19 cellular contexts compared by ENCODE assay signal in the genomic region with DNA sequence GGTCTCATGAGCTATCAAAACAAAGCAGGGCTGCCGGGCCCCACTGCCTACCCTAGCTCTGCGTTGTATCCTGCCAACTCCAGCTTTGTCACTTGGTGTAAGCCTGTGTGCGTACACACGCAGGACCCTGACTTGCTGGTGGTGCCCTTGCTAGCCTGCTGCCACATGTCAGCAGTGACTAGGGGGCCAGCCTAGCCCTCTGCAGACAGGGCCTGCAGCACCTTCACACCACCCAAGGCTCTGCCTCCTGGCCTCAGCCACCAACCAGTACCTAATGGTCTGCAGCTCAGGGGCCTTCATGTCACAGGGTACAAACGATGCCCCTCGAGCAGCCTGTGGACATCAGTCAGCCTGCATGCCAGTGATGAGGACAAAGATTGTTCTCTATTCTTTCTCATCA. TPM values are rescaled to one million over a fixed set of nuclear protein-coding genes. Genes with fewer than 3 reads are reported as not detected.
DNase-seq lines count a peak whose midpoint lies in the region; ATAC-seq and TF ChIP-seq lines count a peak whose summit lies in the region.
"Had no signal": no experiment of that assay in that cellular context is flagged by ENCODE, and none has a peak within 500 bp of the region (broad histone marks: within the 10 kb centered on the region; RNA-seq: fewer than 3 reads in every experiment).

No MANE protein-coding gene starts in this region.

- no peak overlapping the region for H3K4me2 ChIP-seq in osteoblast (ENCODE audit: insufficient read depth, low read length)

- H3K27ac Mint-ChIP-seq in T-helper 2 cell treated with Interferon-gamma antibody and Interleukin-4, amounts not matched to agents 5 μg/mL and 100 μg/mL, for 36 hours, result peak overlapping the region; percentile 77
- H3K27ac Mint-ChIP-seq: IgD-negative memory B cell; stimulated activated memory B cell treated with anti-CD40 and anti-IgM and Interleukin-4, amounts not matched to agents 10 μg/mL and 1 μg/mL and 100 μg/mL, for 72 hours had no signal

- no peaks in the 10 kb centered on the region for H3K27me3 Mint-ChIP-seq in T-helper 2 cell treated with Interferon-gamma antibody and Interleukin-4, amounts not matched to agents 5 μg/mL and 100 μg/mL, for 36 hours (ENCODE audit: low read depth)
- H3K27me3 Mint-ChIP-seq: effector memory CD8-positive, alpha-beta T cell; IgD-negative memory B cell; stimulated activated memory B cell treated with anti-CD40 and anti-IgM and Interleukin-4, amounts not matched to agents 10 μg/mL and 1 μg/mL and 100 μg/mL, for 72 hours had no signal

- H3K4me1 ChIP-seq in osteoblast (ENCODE audit: insufficient read depth, low read length), result peaks cover 48% of the 10 kb centered on the region

- H3K9me3 ChIP-seq in KOPT-K1 (ENCODE audit: insufficient read depth, low read length, poor library complexity, severe bottlenecking) (no peaks in the 10 kb centered on the region), osteoblast (ENCODE audit: low read depth, low read length) (no peaks in the 10 kb centered on the region)
- H3K9me3 ChIP-seq: SJSA1 had no signal

- DNase-seq in T-helper 2 cell treated with Interferon-gamma antibody and Interleukin-4, amounts not matched to agents 5 μg/mL and 100 μg/mL, for 36 hours (ENCODE audit: low spot score), result no peak
- DNase-seq in T-helper 2 cell, result no peak
- no peak for DNase-seq in coronary artery (ENCODE audit: low spot score)
- DNase-seq in osteoblast (ENCODE audit: insufficient read length, low spot score, missing footprints), result no peak
- DNase-seq in foreskin melanocyte, result no peak
- DNase-seq: 8988T, DMS53, hippocampal formation, NCI-H2081, NCI-H524 had no signal

- H4K20me1 ChIP-seq in osteoblast (ENCODE audit: insufficient read depth, low read length), result no peaks in the 10 kb centered on the region

- H3K4me3 ChIP-seq in coronary artery (no peak overlapping the region), osteoblast (ENCODE audit: insufficient read depth, low read length) (no peak overlapping the region)
- H3K4me3 ChIP-seq: SJSA1, smooth muscle cell had no signal

- no peak overlapping the region for H3K4me3 Mint-ChIP-seq in T-helper 2 cell treated with Interferon-gamma antibody and Interleukin-4, amounts not matched to agents 5 μg/mL and 100 μg/mL, for 36 hours
- H3K4me3 Mint-ChIP-seq: stimulated activated memory B cell treated with anti-CD40 and anti-IgM and Interleukin-4, amounts not matched to agents 10 μg/mL and 1 μg/mL and 100 μg/mL, for 72 hours had no signal

- H2AFZ ChIP-seq in osteoblast (ENCODE audit: low read length), result no peak overlapping the region

- H3K79me2 ChIP-seq in osteoblast (ENCODE audit: insufficient read depth, low read length), result no peaks in the 10 kb centered on the region

- H3K9me3 Mint-ChIP-seq in T-helper 2 cell treated with Interferon-gamma antibody and Interleukin-4, amounts not matched to agents 5 μg/mL and 100 μg/mL, for 36 hours, result no peaks in the 10 kb centered on the region
- H3K9me3 Mint-ChIP-seq: effector memory CD8-positive, alpha-beta T cell; IgD-negative memory B cell; stimulated activated memory B cell treated with anti-CD40 and anti-IgM and Interleukin-4, amounts not matched to agents 10 μg/mL and 1 μg/mL and 100 μg/mL, for 72 hours had no signal

- H3K27me3 ChIP-seq in osteoblast (ENCODE audit: insufficient read depth, low read length), result no peaks in the 10 kb centered on the region
- H3K27me3 ChIP-seq: SJSA1 had no signal

- H3K27ac ChIP-seq in KOPT-K1 (ENCODE audit: low read depth, low read length, poor library complexity, severe bottlenecking) (peak overlapping the region; percentile 18), coronary artery (peak overlapping the region; percentile 5 to 99), osteoblast (ENCODE audit: low read depth, low read length) (peak overlapping the region; percentile 97)
- H3K27ac ChIP-seq: C4-2B, SJSA1 had no signal

- ATAC-seq in HG02588 (IDR thresholded peaks at IDR 0.05; ENCODE audit: unreplicated experiment), result no peak
- ATAC-seq in HG02623 (IDR thresholded peaks at IDR 0.05; ENCODE audit: unreplicated experiment), result no peak

- H3K36me3 ChIP-seq in KOPT-K1 (ENCODE audit: insufficient read depth, low read length), result peaks cover 30% of the 10 kb centered on the region; the same call in 1 of the 2 replicates
- H3K36me3 ChIP-seq in osteoblast (ENCODE audit: insufficient read depth, low read length), result no peaks in the 10 kb centered on the region

- TF ChIP-seq CTCF in coronary artery (IDR thresholded peaks at IDR 0.05), result no peak
- no peak for TF ChIP-seq CTCF in osteoblast (IDR thresholded peaks at IDR 0.05; ENCODE audit: extremely low read depth, low read depth, low read length)

- H3K4me1 Mint-ChIP-seq in T-helper 2 cell treated with Interferon-gamma antibody and Interleukin-4, amounts not matched to agents 5 μg/mL and 100 μg/mL, for 36 hours (ENCODE audit: low read depth), result peaks cover 23% of the 10 kb centered on the region

- H3K36me3 Mint-ChIP-seq in T-helper 2 cell treated with Interferon-gamma antibody and Interleukin-4, amounts not matched to agents 5 μg/mL and 100 μg/mL, for 36 hours (ENCODE audit: low read depth), result peaks cover 3% of the 10 kb centered on the region
- H3K36me3 Mint-ChIP-seq: stimulated activated memory B cell treated with anti-CD40 and anti-IgM and Interleukin-4, amounts not matched to agents 10 μg/mL and 1 μg/mL and 100 μg/mL, for 72 hours had no signal

RNA-seq across cellular contexts. Expression of gene DUSP7, which starts 30.1 kb away (rescaled TPM):
- 12.7 and 13.8 TPM in 2 replicates for total RNA-seq in osteoblast

Comparison
In these comparisons a context has a peak if more than half of its experiments do, and no peak if none do; other contexts are left out.
1. H3K27ac ChIP-seq: peak in every context shown above with its lines; median percentile 97 in osteoblast; 52 in coronary artery; 18 in KOPT-K1.